Comparison of ENCODE assay signal across 1 cellular context in the genomic region with DNA sequence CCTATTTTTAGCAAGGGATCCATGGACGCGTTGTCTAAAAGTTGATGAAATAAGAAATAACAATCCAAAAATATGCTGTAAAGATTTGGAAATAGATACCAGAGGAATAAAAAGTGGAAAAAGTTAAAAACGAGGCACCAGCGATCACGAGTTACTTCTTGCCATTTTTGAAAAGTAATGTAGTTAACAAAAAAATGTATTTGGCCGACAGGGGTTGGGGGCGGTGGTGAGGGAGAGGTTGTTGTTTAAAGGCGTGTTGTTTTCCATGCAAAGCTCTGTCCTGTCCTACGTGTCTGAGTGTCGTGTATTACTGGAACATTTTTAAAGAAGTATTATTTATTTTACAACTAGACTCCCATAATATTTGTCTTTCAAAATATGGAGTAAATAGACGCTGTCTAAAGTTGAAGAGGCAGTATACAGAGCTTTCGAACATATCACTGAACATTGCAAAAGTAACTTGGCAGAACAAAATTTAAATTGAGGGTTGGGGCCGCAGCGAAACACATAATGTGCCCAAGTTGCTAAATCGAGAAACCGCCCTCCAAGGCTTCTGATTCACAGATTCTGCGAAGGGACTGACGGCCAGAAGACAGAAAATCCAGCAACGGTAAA.
TF ChIP-seq lines count a peak whose summit lies in the region.

No MANE protein-coding gene starts in this region.

TF ChIP-seq in HepG2, 621 proteins besides CTCF, POLR2A, EP300 and RAD21:
- TF ChIP-seq ZNF724P (CRISPR knock-in tag; IDR thresholded peaks at IDR 0.05; ENCODE audit: borderline replicate concordance) (no peak), MTF2 (CRISPR knock-in tag; IDR thresholded peaks at IDR 0.05; ENCODE audit: borderline replicate concordance) (peak; percentile 69; the same call in 1 of the 2 replicates), NCOR1 (IDR thresholded peaks at IDR 0.05; ENCODE audit: borderline replicate concordance, low read length) (no peak), SETDB1 (CRISPR knock-in tag; IDR thresholded peaks at IDR 0.05; ENCODE audit: borderline replicate concordance) (no peak)
- TF ChIP-seq, protein P1, sequence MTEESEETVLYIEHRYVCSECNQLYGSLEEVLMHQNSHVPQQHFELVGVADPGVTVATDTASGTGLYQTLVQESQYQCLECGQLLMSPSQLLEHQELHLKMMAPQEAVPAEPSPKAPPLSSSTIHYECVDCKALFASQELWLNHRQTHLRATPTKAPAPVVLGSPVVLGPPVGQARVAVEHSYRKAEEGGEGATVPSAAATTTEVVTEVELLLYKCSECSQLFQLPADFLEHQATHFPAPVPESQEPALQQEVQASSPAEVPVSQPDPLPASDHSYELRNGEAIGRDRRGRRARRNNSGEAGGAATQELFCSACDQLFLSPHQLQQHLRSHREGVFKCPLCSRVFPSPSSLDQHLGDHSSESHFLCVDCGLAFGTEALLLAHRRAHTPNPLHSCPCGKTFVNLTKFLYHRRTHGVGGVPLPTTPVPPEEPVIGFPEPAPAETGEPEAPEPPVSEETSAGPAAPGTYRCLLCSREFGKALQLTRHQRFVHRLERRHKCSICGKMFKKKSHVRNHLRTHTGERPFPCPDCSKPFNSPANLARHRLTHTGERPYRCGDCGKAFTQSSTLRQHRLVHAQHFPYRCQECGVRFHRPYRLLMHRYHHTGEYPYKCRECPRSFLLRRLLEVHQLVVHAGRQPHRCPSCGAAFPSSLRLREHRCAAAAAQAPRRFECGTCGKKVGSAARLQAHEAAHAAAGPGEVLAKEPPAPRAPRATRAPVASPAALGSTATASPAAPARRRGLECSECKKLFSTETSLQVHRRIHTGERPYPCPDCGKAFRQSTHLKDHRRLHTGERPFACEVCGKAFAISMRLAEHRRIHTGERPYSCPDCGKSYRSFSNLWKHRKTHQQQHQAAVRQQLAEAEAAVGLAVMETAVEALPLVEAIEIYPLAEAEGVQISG (CRISPR knock-in tag; IDR thresholded peaks at IDR 0.05): no peak
